Comparison of ENCODE assay signal across 9 cellular contexts in genomic region chr1:23727362-23727811, GRCh38. TPM values are rescaled to one million over a fixed set of nuclear protein-coding genes. Genes with fewer than 3 reads are reported as not detected.
DNase-seq lines count a peak whose midpoint lies in the region; ATAC-seq and TF ChIP-seq lines count a peak whose summit lies in the region.
"Had no signal": no experiment of that assay in that cellular context is flagged by ENCODE, and none has a peak within 500 bp of the region (broad histone marks: within the 10 kb centered on the region; RNA-seq: fewer than 3 reads in every experiment).

No MANE protein-coding gene starts in this region.

- H3F3A ChIP-seq in GM23248 (ENCODE audit: insufficient read depth), result peaks cover 24% of the 10 kb centered on the region

- no peak overlapping the region for H3K4me3 Mint-ChIP-seq in effector memory CD8-positive, alpha-beta T cell

- no peaks in the 10 kb centered on the region for H3K9me2 ChIP-seq in GM23248 (ENCODE audit: insufficient read depth)

- peaks cover 5% of the 10 kb centered on the region for H3K36me3 Mint-ChIP-seq in effector memory CD8-positive, alpha-beta T cell (ENCODE audit: insufficient read depth)

- H3K36me3 ChIP-seq in GM23248 (ENCODE audit: low read depth), result no peaks in the 10 kb centered on the region
- H3K36me3 ChIP-seq in adrenal gland (replicated peaks in 1 of 2), result no peaks in the 10 kb centered on the region
- H3K36me3 ChIP-seq in lung (ENCODE audit: control insufficient read depth in 2 of 2, insufficient read depth in 2 of 2, low read length in 2 of 2), result no peaks in the 10 kb centered on the region

- H3K9me3 ChIP-seq in GM23248 (ENCODE audit: low read depth), result no peaks in the 10 kb centered on the region
- no peaks in the 10 kb centered on the region for H3K9me3 ChIP-seq in adrenal gland (replicated peaks in 1 of 3)
- H3K9me3 ChIP-seq in lung (ENCODE audit: control insufficient read depth in 2 of 2, insufficient read depth in 1 of 2, low read length in 1 of 2), result no peaks in the 10 kb centered on the region

- H4K20me1 ChIP-seq in GM23248 (ENCODE audit: insufficient read depth), result no peaks in the 10 kb centered on the region

- H3K9ac ChIP-seq in GM23248, result peak overlapping the region; percentile 58

- H3K4me2 ChIP-seq in GM23248 (ENCODE audit: unreplicated experiment), result peak overlapping the region; percentile 43

- H3K27ac Mint-ChIP-seq in effector memory CD8-positive, alpha-beta T cell, result no peak overlapping the region

- H3K9me3 Mint-ChIP-seq in effector memory CD8-positive, alpha-beta T cell, result no peaks in the 10 kb centered on the region

- peak overlapping the region; percentile 34 for H2AFZ ChIP-seq in GM23248

- no peak for TF ChIP-seq POLR2A in adrenal gland (IDR thresholded peaks at IDR 0.05)

- intact Hi-C loops in adrenal gland (cut with DNase I), result no loop called here

- no peaks in the 10 kb centered on the region for H3K27me3 Mint-ChIP-seq in effector memory CD8-positive, alpha-beta T cell

- ATAC-seq in lung (ENCODE audit: insufficient read depth, low FRiP score) (peak; percentile 92), GM21515 (IDR thresholded peaks at IDR 0.05; ENCODE audit: unreplicated experiment) (no peak)
- ATAC-seq in effector memory CD8-positive, alpha-beta T cell (replicated peaks), result no peak

- in situ Hi-C loops in GM23248 (cut with MboI), result no loop called here

- TF ChIP-seq CTCF in adrenal gland (IDR thresholded peaks at IDR 0.05), result no peak
- TF ChIP-seq CTCF in lung (IDR thresholded peaks at IDR 0.05; ENCODE audit: control extremely low read depth, extremely low read depth), result no peak

- H3K4me1 ChIP-seq in GM23248 (ENCODE audit: insufficient read depth) (peaks cover 21% of the 10 kb centered on the region), adrenal gland (replicated peaks in 1 of 2) (peaks cover 4 to 16% of the 10 kb centered on the region in 2 donors), lung (ENCODE audit: control insufficient read depth in 2 of 2, insufficient read depth in 2 of 2, low read length in 2 of 2) (peaks cover 0 to 2% of the 10 kb centered on the region in 2 donors)

- H3K4me3 ChIP-seq in GM23248 (0 out of 2 replicates have a peak overlapping the region, but pooled peaks have one; percentile 10), adrenal gland (no peak overlapping the region), lung (no peak overlapping the region)

- DNase-seq in AG08395 (ENCODE audit: low spot score), result peak; percentile 63
- peak; percentile 91 for DNase-seq in GM23248
- DNase-seq in adrenal gland, result peak in 6 of 7 donors; percentile 54 to 74 (median 64)
- peak; percentile 84 for DNase-seq in lung (ENCODE audit: low spot score)
- no peak for DNase-seq in effector memory CD8-positive, alpha-beta T cell
- DNase-seq in activated naive CD4-positive, alpha-beta T cell treated with Interleukin-2 at 50 U/mL for 16 hours, result no peak
- DNase-seq in activated T-cell treated with anti-CD3 and anti-CD28 coated beads, Interleukin-2, amount 50 U/mL, for 48 hours, result no peak
- DNase-seq: EL had no signal

- H3K27me3 ChIP-seq in GM23248 (replicated peaks; ENCODE audit: insufficient read depth) (no peaks in the 10 kb centered on the region), adrenal gland (no peaks in the 10 kb centered on the region), lung (ENCODE audit: control insufficient read depth, insufficient read depth) (no peaks in the 10 kb centered on the region)

- peak overlapping the region; percentile 78 for H3K27ac ChIP-seq in GM23248
- H3K27ac ChIP-seq in adrenal gland, result peak overlapping the region in 2 of 5 donors; percentile 25 to 38
- peak overlapping the region in 1 of 2 donors; percentile 26 for H3K27ac ChIP-seq in lung (ENCODE audit: low read depth in 1 of 2, low read length in 1 of 2)

- peaks cover 84% of the 10 kb centered on the region for H3K79me2 ChIP-seq in GM23248 (ENCODE audit: insufficient read depth)

- peaks cover 3 to 7% of the 10 kb centered on the region in 2 donors for H3K4me1 Mint-ChIP-seq in effector memory CD8-positive, alpha-beta T cell (ENCODE audit: low read depth in 2 of 2)

- WGBS in GM23248 (ENCODE audit: low coverage in 1 of 2, low lambda C conversion rate in 2 of 2, missing lambda C conversion rate in 2 of 2), 2 experiments, result 31 to 35% methylated on average over 9 of the region's 9 CpGs
- WGBS in adrenal gland, 4 donors, result 67 to 78% (median 76%) methylated on average over 9 of the region's 9 CpGs
- WGBS in lung, 2 donors, result 33 to 37% methylated on average over 9 of the region's 9 CpGs

RNA-seq across cellular contexts. Expression of gene ELOA, which starts 15.9 kb away (rescaled TPM):
- 44.3 and 49.6 TPM in 2 replicates for total RNA-seq in GM23248 (2014; rRNA removed; shearing (Covaris generic))
- polyA plus RNA-seq in GM23248 (2016; fragmentation: Nextera tagmentation; extraction: Ambion mirVana) (46.4 and 50.1 TPM in 2 replicates), adrenal gland (10 to 100 TPM; 11.5 to 37.8 (median 15.1) TPM), lung (10 to 100 TPM; 24.0 to 27.3 TPM)
- total RNA-seq in adrenal gland (10 to 100 TPM; 28.0 to 44.7 (median 30.9) TPM), lung (10 to 100 TPM; 36.2 to 65.0 TPM)

RNA-seq across cellular contexts. Expression of gene RPL11, which starts 35.8 kb away (rescaled TPM):
- 422 and 555 TPM in 2 replicates for total RNA-seq in GM23248 (2014; rRNA removed; shearing (Covaris generic))
- polyA plus RNA-seq in GM23248 (2016; fragmentation: Nextera tagmentation; extraction: Ambion mirVana) (444 and 449 TPM in 2 replicates), adrenal gland (1,000 to 10,000 TPM; 1,450 to 2,028 (median 1,673) TPM), lung (1,000 to 10,000 TPM; 1,517 to 3,087 TPM)
- total RNA-seq in adrenal gland (100 to 1,000 TPM; 685 to 982 (median 819) TPM), lung (1,000 to 10,000 TPM in 1 of 2 donors, 100 to 1,000 TPM in 1; 775 to 1,368 TPM)

RNA-seq across cellular contexts. Expression of gene PITHD1, which starts 50.8 kb away (rescaled TPM):
- total RNA-seq in GM23248 (2014; rRNA removed; shearing (Covaris generic)), result 51.0 and 63.0 TPM in 2 replicates
- 38.4 and 39.4 TPM in 2 replicates for polyA plus RNA-seq in GM23248 (2016; fragmentation: Nextera tagmentation; extraction: Ambion mirVana)
- total RNA-seq in adrenal gland, result 10 to 100 TPM; 54.9 to 98.0 (median 63.0) TPM
- 100 to 1,000 TPM in 1 of 3 donors, 10 to 100 TPM in 2; 41.9 to 104 (median 52.4) TPM for polyA plus RNA-seq in adrenal gland
- total RNA-seq in lung, result 10 to 100 TPM; 44.7 to 55.7 TPM
- polyA plus RNA-seq in lung, result 10 to 100 TPM; 39.2 to 50.0 TPM

Comparison
In these comparisons a context has a peak if more than half of its experiments do, and no peak if none do; other contexts are left out.
1. DNase-seq: peak in AG08395 (single experiment), GM23248 (single experiment), adrenal gland (6 of 7) and lung (single experiment); none in effector memory CD8-positive, alpha-beta T cell (0 of 3), activated naive CD4-positive, alpha-beta T cell treated with Interleukin-2 at 50 U/mL for 16 hours (single experiment) and activated T-cell treated with anti-CD3 and anti-CD28 coated beads, Interleukin-2, amount 50 U/mL, for 48 hours (0 of 2).